1 cellular context compared by ENCODE assay signal in the genomic region with DNA sequence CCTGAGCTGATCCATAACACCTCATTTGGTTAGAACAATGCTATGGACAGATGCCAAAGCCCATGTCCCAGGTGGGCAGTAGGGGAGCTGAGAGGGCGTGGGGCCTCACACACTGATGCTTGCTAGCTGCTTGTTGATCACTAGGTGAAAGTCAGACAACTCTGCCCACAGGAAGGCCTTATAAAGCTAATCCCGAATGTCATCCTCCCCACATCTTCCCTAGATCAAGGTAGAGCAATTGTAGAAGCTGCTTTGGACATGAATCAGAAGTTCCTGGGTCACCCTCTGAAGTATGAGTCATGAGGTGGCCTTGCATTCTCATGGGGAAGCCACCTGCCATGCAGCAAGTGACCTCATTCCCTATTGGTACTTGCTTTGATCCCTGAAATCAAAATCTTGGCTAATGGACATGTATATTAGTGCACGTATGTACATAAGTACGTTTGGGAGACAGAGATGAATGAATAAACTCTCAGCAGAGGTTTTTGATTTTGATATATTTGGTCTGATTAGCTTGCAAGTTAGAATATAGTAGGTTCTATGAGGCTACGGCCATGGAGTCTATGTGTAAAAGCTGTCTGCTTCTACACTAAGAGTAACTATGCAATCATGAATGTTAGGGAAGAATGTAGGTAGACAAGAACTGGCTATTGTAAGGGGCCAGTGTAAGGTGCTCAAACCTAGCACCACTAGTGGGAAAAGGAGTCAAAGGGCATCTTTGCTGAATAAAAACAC.
TF ChIP-seq lines count a peak whose summit lies in the region.

No MANE protein-coding gene starts in this region.

TF ChIP-seq in HepG2, 621 proteins besides CTCF, POLR2A, EP300 and RAD21 (continued from another document and continues in another):
- TF ChIP-seq, protein P1, sequence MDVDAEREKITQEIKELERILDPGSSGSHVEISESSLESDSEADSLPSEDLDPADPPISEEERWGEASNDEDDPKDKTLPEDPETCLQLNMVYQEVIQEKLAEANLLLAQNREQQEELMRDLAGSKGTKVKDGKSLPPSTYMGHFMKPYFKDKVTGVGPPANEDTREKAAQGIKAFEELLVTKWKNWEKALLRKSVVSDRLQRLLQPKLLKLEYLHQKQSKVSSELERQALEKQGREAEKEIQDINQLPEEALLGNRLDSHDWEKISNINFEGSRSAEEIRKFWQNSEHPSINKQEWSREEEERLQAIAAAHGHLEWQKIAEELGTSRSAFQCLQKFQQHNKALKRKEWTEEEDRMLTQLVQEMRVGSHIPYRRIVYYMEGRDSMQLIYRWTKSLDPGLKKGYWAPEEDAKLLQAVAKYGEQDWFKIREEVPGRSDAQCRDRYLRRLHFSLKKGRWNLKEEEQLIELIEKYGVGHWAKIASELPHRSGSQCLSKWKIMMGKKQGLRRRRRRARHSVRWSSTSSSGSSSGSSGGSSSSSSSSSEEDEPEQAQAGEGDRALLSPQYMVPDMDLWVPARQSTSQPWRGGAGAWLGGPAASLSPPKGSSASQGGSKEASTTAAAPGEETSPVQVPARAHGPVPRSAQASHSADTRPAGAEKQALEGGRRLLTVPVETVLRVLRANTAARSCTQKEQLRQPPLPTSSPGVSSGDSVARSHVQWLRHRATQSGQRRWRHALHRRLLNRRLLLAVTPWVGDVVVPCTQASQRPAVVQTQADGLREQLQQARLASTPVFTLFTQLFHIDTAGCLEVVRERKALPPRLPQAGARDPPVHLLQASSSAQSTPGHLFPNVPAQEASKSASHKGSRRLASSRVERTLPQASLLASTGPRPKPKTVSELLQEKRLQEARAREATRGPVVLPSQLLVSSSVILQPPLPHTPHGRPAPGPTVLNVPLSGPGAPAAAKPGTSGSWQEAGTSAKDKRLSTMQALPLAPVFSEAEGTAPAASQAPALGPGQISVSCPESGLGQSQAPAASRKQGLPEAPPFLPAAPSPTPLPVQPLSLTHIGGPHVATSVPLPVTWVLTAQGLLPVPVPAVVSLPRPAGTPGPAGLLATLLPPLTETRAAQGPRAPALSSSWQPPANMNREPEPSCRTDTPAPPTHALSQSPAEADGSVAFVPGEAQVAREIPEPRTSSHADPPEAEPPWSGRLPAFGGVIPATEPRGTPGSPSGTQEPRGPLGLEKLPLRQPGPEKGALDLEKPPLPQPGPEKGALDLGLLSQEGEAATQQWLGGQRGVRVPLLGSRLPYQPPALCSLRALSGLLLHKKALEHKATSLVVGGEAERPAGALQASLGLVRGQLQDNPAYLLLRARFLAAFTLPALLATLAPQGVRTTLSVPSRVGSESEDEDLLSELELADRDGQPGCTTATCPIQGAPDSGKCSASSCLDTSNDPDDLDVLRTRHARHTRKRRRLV (CRISPR knock-in tag; IDR thresholded peaks at IDR 0.05), result no peak
- TF ChIP-seq, protein P2, sequence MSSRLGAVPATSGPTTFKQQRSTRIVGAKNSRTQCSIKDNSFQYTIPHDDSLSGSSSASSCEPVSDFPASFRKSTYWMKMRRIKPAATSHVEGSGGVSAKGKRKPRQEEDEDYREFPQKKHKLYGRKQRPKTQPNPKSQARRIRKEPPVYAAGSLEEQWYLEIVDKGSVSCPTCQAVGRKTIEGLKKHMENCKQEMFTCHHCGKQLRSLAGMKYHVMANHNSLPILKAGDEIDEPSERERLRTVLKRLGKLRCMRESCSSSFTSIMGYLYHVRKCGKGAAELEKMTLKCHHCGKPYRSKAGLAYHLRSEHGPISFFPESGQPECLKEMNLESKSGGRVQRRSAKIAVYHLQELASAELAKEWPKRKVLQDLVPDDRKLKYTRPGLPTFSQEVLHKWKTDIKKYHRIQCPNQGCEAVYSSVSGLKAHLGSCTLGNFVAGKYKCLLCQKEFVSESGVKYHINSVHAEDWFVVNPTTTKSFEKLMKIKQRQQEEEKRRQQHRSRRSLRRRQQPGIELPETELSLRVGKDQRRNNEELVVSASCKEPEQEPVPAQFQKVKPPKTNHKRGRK (CRISPR knock-in tag; IDR thresholded peaks at IDR 0.05), result no peak
- TF ChIP-seq MYNN (CRISPR knock-in tag; IDR thresholded peaks at IDR 0.05; ENCODE audit: low read depth), result no peak
- TF ChIP-seq MTA3 (CRISPR knock-in tag; IDR thresholded peaks at IDR 0.05), result no peak
- TF ChIP-seq ZBTB21 (CRISPR knock-in tag; IDR thresholded peaks at IDR 0.05), result peak; percentile 18; the same call in 1 of the 2 replicates
- TF ChIP-seq SRF (IDR thresholded peaks at IDR 0.05; ENCODE audit: low read depth, low read length), result peak; percentile 33; the same call in 1 of the 2 replicates
- TF ChIP-seq IRF2 (CRISPR knock-in tag; IDR thresholded peaks at IDR 0.05), result peak; percentile 25
- TF ChIP-seq ATF5 (CRISPR knock-in tag; IDR thresholded peaks at IDR 0.05; ENCODE audit: low read depth), result no peak
- peak; percentile 78 for TF ChIP-seq HOMEZ (CRISPR knock-in tag; IDR thresholded peaks at IDR 0.05; ENCODE audit: low read depth)
- no peak for TF ChIP-seq ATF6 (CRISPR knock-in tag; conservative IDR thresholded peaks at IDR 0.05)
- TF ChIP-seq SMAD1 (CRISPR knock-in tag; IDR thresholded peaks at IDR 0.05; ENCODE audit: borderline replicate concordance, low read depth), result no peak
- TF ChIP-seq ZNF792 (CRISPR knock-in tag; IDR thresholded peaks at IDR 0.05), result no peak
- no peak for TF ChIP-seq ZNF383 (CRISPR knock-in tag; IDR thresholded peaks at IDR 0.05; ENCODE audit: borderline replicate concordance)
- TF ChIP-seq, protein P3, sequence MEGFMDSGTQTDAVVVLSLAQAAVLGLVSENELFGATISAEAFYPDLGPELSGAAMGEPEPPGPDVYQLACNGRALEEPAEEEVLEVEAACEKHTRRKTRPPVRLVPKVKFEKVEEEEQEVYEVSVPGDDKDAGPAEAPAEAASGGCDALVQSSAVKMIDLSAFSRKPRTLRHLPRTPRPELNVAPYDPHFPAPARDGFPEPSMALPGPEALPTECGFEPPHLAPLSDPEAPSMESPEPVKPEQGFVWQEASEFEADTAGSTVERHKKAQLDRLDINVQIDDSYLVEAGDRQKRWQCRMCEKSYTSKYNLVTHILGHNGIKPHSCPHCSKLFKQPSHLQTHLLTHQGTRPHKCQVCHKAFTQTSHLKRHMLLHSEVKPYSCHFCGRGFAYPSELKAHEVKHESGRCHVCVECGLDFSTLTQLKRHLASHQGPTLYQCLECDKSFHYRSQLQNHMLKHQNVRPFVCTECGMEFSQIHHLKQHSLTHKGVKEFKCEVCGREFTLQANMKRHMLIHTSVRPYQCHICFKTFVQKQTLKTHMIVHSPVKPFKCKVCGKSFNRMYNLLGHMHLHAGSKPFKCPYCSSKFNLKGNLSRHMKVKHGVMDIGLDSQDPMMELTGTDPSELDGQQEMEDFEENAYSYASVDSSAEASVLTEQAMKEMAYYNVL (CRISPR knock-in tag; IDR thresholded peaks at IDR 0.05; ENCODE audit: borderline replicate concordance), result 0 out of 2 replicates have a peak, but pooled peaks have one; percentile 7
- TF ChIP-seq, protein P4, sequence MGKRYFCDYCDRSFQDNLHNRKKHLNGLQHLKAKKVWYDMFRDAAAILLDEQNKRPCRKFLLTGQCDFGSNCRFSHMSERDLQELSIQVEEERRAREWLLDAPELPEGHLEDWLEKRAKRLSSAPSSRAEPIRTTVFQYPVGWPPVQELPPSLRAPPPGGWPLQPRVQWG (CRISPR knock-in tag; IDR thresholded peaks at IDR 0.05; ENCODE audit: borderline replicate concordance, low read depth), result no peak
- TF ChIP-seq XBP1 (CRISPR knock-in tag; IDR thresholded peaks at IDR 0.05), result no peak
- 0 out of 2 replicates have a peak, but pooled peaks have one; percentile 10 for TF ChIP-seq MYC (CRISPR knock-in tag; IDR thresholded peaks at IDR 0.05; ENCODE audit: borderline replicate concordance)
- TF ChIP-seq, protein P5, sequence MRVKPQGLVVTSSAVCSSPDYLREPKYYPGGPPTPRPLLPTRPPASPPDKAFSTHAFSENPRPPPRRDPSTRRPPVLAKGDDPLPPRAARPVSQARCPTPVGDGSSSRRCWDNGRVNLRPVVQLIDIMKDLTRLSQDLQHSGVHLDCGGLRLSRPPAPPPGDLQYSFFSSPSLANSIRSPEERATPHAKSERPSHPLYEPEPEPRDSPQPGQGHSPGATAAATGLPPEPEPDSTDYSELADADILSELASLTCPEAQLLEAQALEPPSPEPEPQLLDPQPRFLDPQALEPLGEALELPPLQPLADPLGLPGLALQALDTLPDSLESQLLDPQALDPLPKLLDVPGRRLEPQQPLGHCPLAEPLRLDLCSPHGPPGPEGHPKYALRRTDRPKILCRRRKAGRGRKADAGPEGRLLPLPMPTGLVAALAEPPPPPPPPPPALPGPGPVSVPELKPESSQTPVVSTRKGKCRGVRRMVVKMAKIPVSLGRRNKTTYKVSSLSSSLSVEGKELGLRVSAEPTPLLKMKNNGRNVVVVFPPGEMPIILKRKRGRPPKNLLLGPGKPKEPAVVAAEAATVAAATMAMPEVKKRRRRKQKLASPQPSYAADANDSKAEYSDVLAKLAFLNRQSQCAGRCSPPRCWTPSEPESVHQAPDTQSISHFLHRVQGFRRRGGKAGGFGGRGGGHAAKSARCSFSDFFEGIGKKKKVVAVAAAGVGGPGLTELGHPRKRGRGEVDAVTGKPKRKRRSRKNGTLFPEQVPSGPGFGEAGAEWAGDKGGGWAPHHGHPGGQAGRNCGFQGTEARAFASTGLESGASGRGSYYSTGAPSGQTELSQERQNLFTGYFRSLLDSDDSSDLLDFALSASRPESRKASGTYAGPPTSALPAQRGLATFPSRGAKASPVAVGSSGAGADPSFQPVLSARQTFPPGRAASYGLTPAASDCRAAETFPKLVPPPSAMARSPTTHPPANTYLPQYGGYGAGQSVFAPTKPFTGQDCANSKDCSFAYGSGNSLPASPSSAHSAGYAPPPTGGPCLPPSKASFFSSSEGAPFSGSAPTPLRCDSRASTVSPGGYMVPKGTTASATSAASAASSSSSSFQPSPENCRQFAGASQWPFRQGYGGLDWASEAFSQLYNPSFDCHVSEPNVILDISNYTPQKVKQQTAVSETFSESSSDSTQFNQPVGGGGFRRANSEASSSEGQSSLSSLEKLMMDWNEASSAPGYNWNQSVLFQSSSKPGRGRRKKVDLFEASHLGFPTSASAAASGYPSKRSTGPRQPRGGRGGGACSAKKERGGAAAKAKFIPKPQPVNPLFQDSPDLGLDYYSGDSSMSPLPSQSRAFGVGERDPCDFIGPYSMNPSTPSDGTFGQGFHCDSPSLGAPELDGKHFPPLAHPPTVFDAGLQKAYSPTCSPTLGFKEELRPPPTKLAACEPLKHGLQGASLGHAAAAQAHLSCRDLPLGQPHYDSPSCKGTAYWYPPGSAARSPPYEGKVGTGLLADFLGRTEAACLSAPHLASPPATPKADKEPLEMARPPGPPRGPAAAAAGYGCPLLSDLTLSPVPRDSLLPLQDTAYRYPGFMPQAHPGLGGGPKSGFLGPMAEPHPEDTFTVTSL (CRISPR knock-in tag; IDR thresholded peaks at IDR 0.05; ENCODE audit: borderline replicate concordance), result peak; percentile 71; the same call in 1 of the 2 replicates
- peak; percentile 47; the same call in 1 of the 2 replicates for TF ChIP-seq PRDM10 (CRISPR knock-in tag; IDR thresholded peaks at IDR 0.05; ENCODE audit: low read depth)
- 0 out of 2 replicates have a peak, but pooled peaks have one; percentile 17 for TF ChIP-seq FOXJ3 (CRISPR knock-in tag; IDR thresholded peaks at IDR 0.05; ENCODE audit: borderline replicate concordance)
- TF ChIP-seq PHF5A (CRISPR knock-in tag; IDR thresholded peaks at IDR 0.05; ENCODE audit: low read depth, unreplicated experiment), result no peak
- peak; percentile 54; the same call in 1 of the 2 replicates for TF ChIP-seq CREB1 (IDR thresholded peaks at IDR 0.05)
- no peak for TF ChIP-seq CREB1 (CRISPR knock-in tag; IDR thresholded peaks at IDR 0.05)
- TF ChIP-seq ZNF670 (CRISPR knock-in tag; IDR thresholded peaks at IDR 0.05; ENCODE audit: borderline replicate concordance), result 0 out of 2 replicates have a peak, but pooled peaks have one; percentile 30
